In genomic region chr20:62219101-62219991, GRCh38 we compare ENCODE assay signal across 9 cellular contexts. TPM values are rescaled to one million over a fixed set of nuclear protein-coding genes. Genes with fewer than 3 reads are reported as not detected.
A peak's percentile ranks its signal among the peaks of the same experiment; 100 is the strongest.
DNase-seq lines count a peak whose midpoint lies in the region; ATAC-seq and TF ChIP-seq lines count a peak whose summit lies in the region.
"Had no signal": no experiment of that assay in that cellular context is flagged by ENCODE, and none has a peak within 500 bp of the region (broad histone marks: within the 10 kb centered on the region; RNA-seq: fewer than 3 reads in every experiment).

No MANE protein-coding gene starts in this region.

- peaks cover 100% of the 10 kb centered on the region for H3K27me3 Mint-ChIP-seq in Calu3 (ENCODE audit: unreplicated experiment)

- peak overlapping the region; percentile 84 for H3K4me2 ChIP-seq in neuronal stem cell (ENCODE audit: insufficient read depth, low read length, poor library complexity, severe bottlenecking)

- no peak overlapping the region for H2BK120ac ChIP-seq in neuronal stem cell (ENCODE audit: low read depth, low read length)

- no peak for ATAC-seq in HG02840 (IDR thresholded peaks at IDR 0.05; ENCODE audit: low FRiP score, unreplicated experiment)

- H4K91ac ChIP-seq in neuronal stem cell (ENCODE audit: low read depth, low read length, poor library complexity) = no peak overlapping the region

- no TSS peak for BruUV-seq in Calu3 (replicated peaks; lab: Mats Ljungman, UMichigan)

- H3K4me1 Mint-ChIP-seq in Calu3 (ENCODE audit: low read depth, unreplicated experiment) = peaks cover 19% of the 10 kb centered on the region

- peak overlapping the region; percentile 61 for H3K4me3 Mint-ChIP-seq in Calu3 (ENCODE audit: low read depth, unreplicated experiment)

- intact Hi-C loops in Calu3 (cut with micrococcal nuclease; ENCODE audit: unreplicated experiment) = no loop called here

- H3K79me1 ChIP-seq in neuronal stem cell (ENCODE audit: low read depth, low read length) = no peaks in the 10 kb centered on the region

- CTCF ChIA-PET in Calu3 (lab: Charles Lee) = no interaction called here

- H4K8ac ChIP-seq in neuronal stem cell (ENCODE audit: low read depth, low read length) = no peak overlapping the region

- H3K4ac ChIP-seq in neuronal stem cell (ENCODE audit: low read length) = no peak overlapping the region

- H3K4me1 ChIP-seq in neuronal stem cell (ENCODE audit: control insufficient read depth in 2 of 2, insufficient read depth in 1 of 2, low read depth in 1 of 2, low read length in 2 of 2) = peaks cover 22 to 31% of the 10 kb centered on the region in 2 donors

- peaks cover 7 to 67% (median 34%) of the 10 kb centered on the region in 3 experiments for H3K27me3 ChIP-seq in neuronal stem cell (ENCODE audit: control insufficient read depth in 3 of 3, insufficient read depth in 3 of 3, low read depth in 1 of 3, low read length in 3 of 3)

- peaks cover 0 to 2% of the 10 kb centered on the region in 2 donors for H3K9me3 ChIP-seq in neuronal stem cell (replicated peaks in 1 of 2; ENCODE audit: control insufficient read depth in 2 of 2, insufficient read depth in 1 of 2, low read depth in 1 of 2, low read length in 2 of 2)

- H3K27ac ChIP-seq in caudate nucleus (ENCODE audit: low read depth, low read length) = peak overlapping the region; percentile 36
- no peak overlapping the region for H3K27ac ChIP-seq in neuronal stem cell (replicated peaks; ENCODE audit: low read length)

- no peak overlapping the region for H2AK5ac ChIP-seq in neuronal stem cell (ENCODE audit: low read depth, low read length)

- H3K9me3 Mint-ChIP-seq in Calu3 (ENCODE audit: low read depth, unreplicated experiment) = no peaks in the 10 kb centered on the region

- DNase-seq in Calu3 = peak; percentile 35
- DNase-seq in NCI-H1105 treated with DMSO at 0.1 percent for 48 hours (lab: John Stamatoyannopoulos, UW) = peak; percentile 70
- peak in 16 of 61 donors; percentile 12 to 59 (median 26) for DNase-seq in caudate nucleus (lab: John Stamatoyannopoulos, UW)
- DNase-seq in neuronal stem cell (ENCODE audit: low spot score) = no peak
- no peak for DNase-seq in anterior cingulate cortex (lab: John Stamatoyannopoulos, UW)
- DNase-seq in NCI-H446 treated with DMSO at 0.1 percent for 48 hours (lab: John Stamatoyannopoulos, UW) = no peak
- no peak for DNase-seq in SW 1271 (lab: John Stamatoyannopoulos, UW)

- no peak overlapping the region for H2BK15ac ChIP-seq in neuronal stem cell (ENCODE audit: low read length)

- peak overlapping the region; percentile 85 for H2AFZ ChIP-seq in neuronal stem cell (ENCODE audit: low read length)

- WGBS in neuronal stem cell (ENCODE audit: extremely low coverage in 2 of 2, insufficient read length in 2 of 2, insufficient replicate concordance in 1 of 2), 2 donors = no CpG with 5 or more reads among the region's 84 CpGs

- peak overlapping the region; percentile 15 for H3K18ac ChIP-seq in neuronal stem cell (ENCODE audit: low read length)

- no peak overlapping the region for H2BK12ac ChIP-seq in neuronal stem cell (ENCODE audit: low read length)

- H3K36me3 ChIP-seq in neuronal stem cell (replicated peaks in 1 of 2; ENCODE audit: control insufficient read depth in 2 of 2, insufficient read depth in 2 of 2, low read length in 2 of 2) = no peaks in the 10 kb centered on the region

- peak overlapping the region; percentile 24 for H2BK5ac ChIP-seq in neuronal stem cell (ENCODE audit: low read length)

- no peak overlapping the region for H3K14ac ChIP-seq in neuronal stem cell (ENCODE audit: low read length)

- H3K36me3 Mint-ChIP-seq in Calu3 (ENCODE audit: insufficient read depth, unreplicated experiment) = peaks cover 15% of the 10 kb centered on the region

- H3K9ac ChIP-seq in neuronal stem cell (ENCODE audit: low read depth, low read length, poor library complexity) = peak overlapping the region; percentile 21

- peak overlapping the region; percentile 45 to 73 for H3K4me3 ChIP-seq in neuronal stem cell (ENCODE audit: low read length in 2 of 2)

- TF ChIP-seq CTCF in Calu3 (IDR thresholded peaks at IDR 0.05; ENCODE audit: unreplicated experiment) = no peak

- no peak overlapping the region for H3K27ac Mint-ChIP-seq in Calu3 (ENCODE audit: unreplicated experiment)

- H3K23ac ChIP-seq in neuronal stem cell (ENCODE audit: low read depth, low read length, poor library complexity) = peak overlapping the region; percentile 80

RNA-seq across cellular contexts. Expression of gene HRH3, which starts 0.7 kb away (rescaled TPM):
- not detected in 2 replicates for total RNA-seq in Calu3 (2022)
- polyA plus RNA-seq in neuronal stem cell (2013, experiment 1 of 2) = 1.4 TPM
- polyA plus RNA-seq in neuronal stem cell (2013, experiment 2 of 2) = 1.4 TPM
- polyA plus RNA-seq: keratinocyte had no signal

RNA-seq across cellular contexts. Expression of gene OSBPL2, which starts 19.0 kb away (rescaled TPM):
- 115 and 129 TPM in 2 replicates for total RNA-seq in Calu3 (2022)
- 23.2 TPM for polyA plus RNA-seq in neuronal stem cell (2013, experiment 1 of 2)
- 23.6 TPM for polyA plus RNA-seq in neuronal stem cell (2013, experiment 2 of 2)

RNA-seq across cellular contexts. Expression of gene MTG2, which starts 36.5 kb away (rescaled TPM):
- total RNA-seq in Calu3 (2022) = 87.9 and 92.6 TPM in 2 replicates
- 24.2 TPM for polyA plus RNA-seq in neuronal stem cell (2013, experiment 1 of 2)
- 25.1 TPM for polyA plus RNA-seq in neuronal stem cell (2013, experiment 2 of 2)

Comparison
In these comparisons a context has a peak if more than half of its experiments do, and no peak if none do; other contexts are left out.
1. DNase-seq: peak in Calu3 (single experiment) and NCI-H1105 treated with DMSO at 0.1 percent for 48 hours (single experiment); none in neuronal stem cell (single experiment), anterior cingulate cortex (0 of 58), NCI-H446 treated with DMSO at 0.1 percent for 48 hours (single experiment) and SW 1271 (0 of 2).